Comparison of ENCODE assay signal across 1 cellular context in genomic region chr2:47243596-47244323, GRCh38.
TF ChIP-seq lines count a peak whose summit lies in the region.

No MANE protein-coding gene starts in this region.

TF ChIP-seq in HepG2, 621 proteins besides CTCF, POLR2A, EP300 and RAD21:
- TF ChIP-seq TMF1 (CRISPR knock-in tag; IDR thresholded peaks at IDR 0.05; ENCODE audit: low read depth): no peak
- no peak for TF ChIP-seq POGZ (CRISPR knock-in tag; IDR thresholded peaks at IDR 0.05)
- TF ChIP-seq CENPT (CRISPR knock-in tag; IDR thresholded peaks at IDR 0.05; ENCODE audit: low read depth): no peak
- TF ChIP-seq ZNF557 (CRISPR knock-in tag; IDR thresholded peaks at IDR 0.05): no peak
- no peak for TF ChIP-seq ZNF224 (CRISPR knock-in tag; IDR thresholded peaks at IDR 0.05)
- no peak for TF ChIP-seq ZNF883 (CRISPR knock-in tag; IDR thresholded peaks at IDR 0.05; ENCODE audit: not compliant biosample characterization)
- no peak for TF ChIP-seq HMG20A (CRISPR knock-in tag; IDR thresholded peaks at IDR 0.05; ENCODE audit: borderline replicate concordance)
- TF ChIP-seq SMC3 (IDR thresholded peaks at IDR 0.05; ENCODE audit: low read length): no peak
- no peak for TF ChIP-seq ZBTB46 (CRISPR knock-in tag; IDR thresholded peaks at IDR 0.05; ENCODE audit: borderline replicate concordance)
- no peak for TF ChIP-seq ZNF670 (CRISPR knock-in tag; IDR thresholded peaks at IDR 0.05; ENCODE audit: borderline replicate concordance)
- no peak for TF ChIP-seq MNT (IDR thresholded peaks at IDR 0.05)
- no peak for TF ChIP-seq ZEB1 (IDR thresholded peaks at IDR 0.05; ENCODE audit: insufficient replicate concordance, low read depth)
- no peak for TF ChIP-seq MAF1 (CRISPR knock-in tag; IDR thresholded peaks at IDR 0.05; ENCODE audit: borderline replicate concordance)
- no peak for TF ChIP-seq RBM22 (optimal IDR thresholded peaks at IDR 0.05; ENCODE audit: low read length)
- TF ChIP-seq TIGD3 (CRISPR knock-in tag; IDR thresholded peaks at IDR 0.05; ENCODE audit: borderline replicate concordance): no peak
- no peak for TF ChIP-seq ZNF276 (CRISPR knock-in tag; IDR thresholded peaks at IDR 0.05; ENCODE audit: low read depth)
- no peak for TF ChIP-seq MAFK (conservative IDR thresholded peaks at IDR 0.05 in 1 of 2, IDR thresholded peaks at IDR 0.05 in 1 of 2; ENCODE audit: low read length in 2 of 2)
- no peak for TF ChIP-seq ZNF468 (CRISPR knock-in tag; IDR thresholded peaks at IDR 0.05)
- no peak for TF ChIP-seq ZZZ3 (CRISPR knock-in tag; IDR thresholded peaks at IDR 0.05; ENCODE audit: borderline replicate concordance)
